ENCODE assay signal across 32 cellular contexts in the genomic region with DNA sequence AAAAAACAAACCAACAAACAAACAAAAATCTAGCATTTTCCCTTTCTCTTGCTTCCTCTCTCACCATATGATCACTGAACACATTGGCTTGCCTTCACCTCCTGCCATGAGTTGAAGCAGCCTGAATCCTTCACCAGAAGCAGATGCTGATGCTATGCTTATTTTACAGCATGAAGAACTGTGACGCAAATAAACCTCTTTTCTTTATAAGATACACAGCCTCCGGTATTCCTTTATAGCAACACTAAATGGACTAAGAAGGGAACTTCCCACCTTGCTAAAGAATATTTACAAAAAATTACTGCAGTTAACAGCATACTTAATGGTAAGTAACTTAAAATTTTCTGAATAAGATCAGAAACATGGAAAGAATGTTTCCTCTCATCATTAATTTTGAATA. TPM values are rescaled to one million over a fixed set of nuclear protein-coding genes. Genes with fewer than 3 reads are reported as not detected.
"Had no signal": no experiment of that assay in that cellular context is flagged by ENCODE, and none has a peak within 500 bp of the region (broad histone marks: within the 10 kb centered on the region; RNA-seq: fewer than 3 reads in every experiment).

No MANE protein-coding gene starts in this region.

- FAIRE-seq: astrocyte, bronchial epithelial cell had no signal

- H3K27ac ChIP-seq: adrenal gland, ascending aorta, body of pancreas, brain microvascular endothelial cell, breast epithelium, cardiac muscle cell had no signal

- H3K27me3 ChIP-seq: adrenal gland, ascending aorta, body of pancreas, brain microvascular endothelial cell, breast epithelium, cardiac muscle cell had no signal

- H3K9me3 ChIP-seq: adrenal gland, ascending aorta, body of pancreas, breast epithelium had no signal

- H3K4me1 ChIP-seq: adrenal gland, ascending aorta, body of pancreas, breast epithelium had no signal

- H3K36me3 ChIP-seq: adrenal gland, ascending aorta, brain microvascular endothelial cell, breast epithelium, cardiac muscle cell had no signal

- H3K4me3 ChIP-seq: adrenal gland, ascending aorta, body of pancreas, breast epithelium, cardiac muscle cell had no signal

- ATAC-seq: activated naive CD4-positive, alpha-beta T cell treated with anti-CD3 and anti-CD28 coated beads, Interleukin-2, amount 50 U/mL, for 72 hours; activated naive CD8-positive, alpha-beta T cell treated with anti-CD3 and anti-CD28 coated beads, Interleukin-2, amount 50 U/mL, for 24 hours; activated T-cell treated with anti-CD3 and anti-CD28 coated beads, Interleukin-2, amount 50 U/mL, for 4 hours; activated T-cell treated with anti-CD3 and anti-CD28 coated beads, Interleukin-2, amount 50 U/mL, for 72 hours; activated T-helper 17 cell treated with anti-CD3 and anti-CD28 coated beads, Interleukin-2, amount 50 U/mL, for 72 hours; body of pancreas had no signal

- DNase-seq: activated effector memory CD4-positive, alpha-beta T cell treated with anti-CD3 and anti-CD28 coated beads, Interleukin-2, amount 50 U/mL, for 16 hours; activated effector memory CD4-positive, alpha-beta T cell treated with Interleukin-2 at 50 U/mL for 16 hours; activated gamma-delta T cell; activated gamma-delta T cell treated with Interleukin-2 at 50 U/mL for 16 hours; activated naive CD4-positive, alpha-beta T cell; activated naive CD4-positive, alpha-beta T cell treated with anti-CD3 and anti-CD28 coated beads for 36 hours; activated naive CD4-positive, alpha-beta T cell treated with anti-CD3 and anti-CD28 coated beads, Interleukin-2, amount 10 ng/mL, durations not matched to agents 7 days and 5 days; activated naive CD4-positive, alpha-beta T cell treated with anti-CD3 and anti-CD28 coated beads, Interleukin-2, amount 50 U/mL, for 16 hours; activated naive CD4-positive, alpha-beta T cell treated with Interleukin-2 at 50 U/mL for 16 hours; activated naive CD8-positive, alpha-beta T cell treated with anti-CD3 and anti-CD28 coated beads for 36 hours; activated naive CD8-positive, alpha-beta T cell treated with anti-CD3 and anti-CD28 coated beads, Interleukin-2, amount 10 ng/mL, durations not matched to agents 7 days and 5 days; activated naive CD8-positive, alpha-beta T cell treated with anti-CD3 and anti-CD28 coated beads, Interleukin-2, amount 50 U/mL, for 24 hours; activated T-cell treated with anti-CD3 and anti-CD28 coated beads, Interleukin-2, amount 50 U/mL, for 4 hours; activated T-cell treated with anti-CD3 and anti-CD28 coated beads, Interleukin-2, amount 50 U/mL, for 48 hours; activated T-cell treated with anti-CD3 and anti-CD28 coated beads, Interleukin-2, amount 50 U/mL, for 72 hours; adrenal gland; amniotic stem cell; amygdala; anterior cingulate cortex; aorta; body of pancreas; brain microvascular endothelial cell; caudate nucleus; central memory CD4-positive, alpha-beta T cell; cerebellar nuclear complex had no signal

RNA-seq across cellular contexts. Expression of a gene that starts 27.7 kb away (rescaled TPM):
- total RNA-seq: activated naive CD8-positive, alpha-beta T cell treated with anti-CD3 and anti-CD28 coated beads, Interleukin-2, amount 10 ng/mL, durations not matched to agents 7 days and 5 days had no signal
